In the genomic region with DNA sequence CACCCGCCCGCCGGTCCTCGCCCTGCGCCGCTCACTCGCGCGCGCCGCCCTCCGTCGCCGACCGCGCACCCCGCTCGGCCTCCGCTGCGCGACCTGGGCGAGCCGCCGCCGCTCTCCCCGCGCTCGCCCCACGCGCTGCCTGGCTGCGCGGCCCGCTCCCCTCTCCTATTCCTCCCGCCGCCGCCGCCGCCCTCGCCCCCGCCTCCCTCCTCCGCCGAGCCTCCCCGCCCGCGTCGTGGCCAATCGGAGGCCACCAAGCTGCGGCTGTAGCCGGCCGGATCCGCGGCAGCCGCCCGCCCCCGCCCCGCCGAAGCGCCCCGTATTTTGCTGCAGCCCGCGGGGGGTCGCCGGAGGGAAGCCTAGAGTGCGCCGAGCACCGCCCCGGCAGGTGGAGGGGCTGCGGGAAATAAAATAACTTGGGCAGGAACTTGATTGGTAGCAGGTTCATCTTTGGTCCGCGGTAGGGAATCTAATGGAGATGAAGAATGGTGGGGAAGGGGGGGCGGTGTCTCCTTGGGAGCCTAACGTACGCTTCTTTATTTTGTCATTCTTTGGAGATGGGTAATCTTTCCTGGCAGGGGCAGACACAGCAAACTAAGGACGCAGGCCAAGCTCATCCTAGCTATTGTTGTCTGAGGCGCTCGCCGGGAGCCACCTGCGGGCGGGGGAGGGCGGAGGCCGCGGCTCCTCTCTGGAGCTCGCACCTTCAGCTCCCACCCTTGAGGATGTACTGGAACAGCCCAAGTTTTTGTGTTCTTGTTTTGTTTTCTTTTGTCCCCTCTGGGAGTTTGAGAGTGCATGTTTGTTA, we compare ENCODE assay signal across 9 cellular contexts. TPM values are rescaled to one million over a fixed set of nuclear protein-coding genes. Genes with fewer than 3 reads are reported as not detected.
DNase-seq lines count a peak whose midpoint lies in the region; TF ChIP-seq lines count a peak whose summit lies in the region.
"Had no signal": no experiment of that assay in that cellular context is flagged by ENCODE, and none has a peak within 500 bp of the region (broad histone marks: within the 10 kb centered on the region; RNA-seq: fewer than 3 reads in every experiment).

No MANE protein-coding gene starts in this region.

- under 1% methylated on average over 29 of the region's 83 CpGs for whole genome bisulfite sequencing in hepatocyte (ENCODE audit: low lambda C conversion rate, missing lambda C conversion rate)

- peak; percentile 43 for DNase-seq in GM10266 (ENCODE audit: extremely low spot score)
- DNase-seq in NCI-H2107 treated with DMSO at 0.1 percent for 48 hours (lab: John Stamatoyannopoulos, UW; ENCODE audit: unreplicated experiment) = peak; percentile 47
- peak in 51 of 56 donors; percentile 20 to 86 (median 72) for DNase-seq in amygdala (lab: John Stamatoyannopoulos, UW)
- DNase-seq in hepatocyte (ENCODE audit: low spot score) = peak; percentile 82
- DNase-seq in NOMO-1 treated with dmso at 0.1 percent for 144 hours (lab: John Stamatoyannopoulos, UW; ENCODE audit: unreplicated experiment) = no peak
- no peak for DNase-seq in SW480 (ENCODE audit: low spot score)

- peak overlapping the region; percentile 90 for H3K4me2 ChIP-seq in hepatocyte

- H3K4me3 ChIP-seq in hepatocyte (peak overlapping the region; percentile 81), rectal smooth muscle tissue (ENCODE audit: low read length) (peak overlapping the region; percentile 66)
- H3K4me3 ChIP-seq: GM12878 had no signal

- no peaks in the 10 kb centered on the region for H4K20me1 ChIP-seq in hepatocyte (ENCODE audit: insufficient read depth, poor library complexity, severe bottlenecking)

- H3K27me3 ChIP-seq in hepatocyte (peaks cover 4% of the 10 kb centered on the region), rectal smooth muscle tissue (ENCODE audit: control insufficient read depth, insufficient read depth, low read length) (peaks cover 6% of the 10 kb centered on the region)

- H3K4me1 ChIP-seq in hepatocyte (ENCODE audit: insufficient read depth) = no peaks in the 10 kb centered on the region
- H3K4me1 ChIP-seq in rectal smooth muscle tissue (ENCODE audit: control insufficient read depth, insufficient read depth, low read length) = peaks cover 4% of the 10 kb centered on the region

- H2AFZ ChIP-seq in hepatocyte = peak overlapping the region; percentile 75

- no peak overlapping the region for H3K27ac ChIP-seq in 22Rv1
- peak overlapping the region; percentile 76 for H3K27ac ChIP-seq in hepatocyte
- no peak overlapping the region for H3K27ac ChIP-seq in rectal smooth muscle tissue (ENCODE audit: low read depth, low read length)

- peaks cover 49% of the 10 kb centered on the region for H3K79me2 ChIP-seq in hepatocyte

- H3K36me3 ChIP-seq in hepatocyte (replicated peaks; ENCODE audit: insufficient read depth, low read depth) (no peaks in the 10 kb centered on the region), rectal smooth muscle tissue (ENCODE audit: control insufficient read depth, insufficient read depth, low read length) (no peaks in the 10 kb centered on the region)

- no peaks in the 10 kb centered on the region for H3K9me3 ChIP-seq in hepatocyte (ENCODE audit: low read depth)

- no peak overlapping the region for H3K9ac ChIP-seq in rectal smooth muscle tissue (ENCODE audit: low read length)

- no peaks in the 10 kb centered on the region for H3K9me2 ChIP-seq in hepatocyte (replicated peaks; ENCODE audit: insufficient read depth)

- TF ChIP-seq CTCF in 22Rv1 (IDR thresholded peaks at IDR 0.05) (peak; percentile 2; the same call in 1 of the 2 replicates), GM10266 (IDR thresholded peaks at IDR 0.05; ENCODE audit: control insufficient read depth, insufficient read depth, low read depth, missing control alignments) (no peak), hepatocyte (IDR thresholded peaks at IDR 0.05; ENCODE audit: poor library complexity) (no peak)

RNA-seq across cellular contexts. Expression of a gene that starts 1.1 kb away (rescaled TPM):
- 117 and 132 TPM in 2 replicates for total RNA-seq in hepatocyte
- polyA plus RNA-seq in hepatocyte = 65.9 and 81.8 TPM in 2 replicates

Comparison
In these comparisons a context has a peak if more than half of its experiments do, and no peak if none do; other contexts are left out.
1. DNase-seq: peak in GM10266 (single experiment), NCI-H2107 treated with DMSO at 0.1 percent for 48 hours (single experiment), amygdala (51 of 56) and hepatocyte (single experiment); none in NOMO-1 treated with dmso at 0.1 percent for 144 hours (single experiment) and SW480 (single experiment).